In genomic region chr9:124357591-124358361, GRCh38 we compare ENCODE assay signal across 9 cellular contexts. TPM values are rescaled to one million over a fixed set of nuclear protein-coding genes. Genes with fewer than 3 reads are reported as not detected.
DNase-seq lines count a peak whose midpoint lies in the region; ATAC-seq and TF ChIP-seq lines count a peak whose summit lies in the region.
"Had no signal": no experiment of that assay in that cellular context is flagged by ENCODE, and none has a peak within 500 bp of the region (broad histone marks: within the 10 kb centered on the region; RNA-seq: fewer than 3 reads in every experiment).

No MANE protein-coding gene starts in this region.

- intact Hi-C loops in left ventricle myocardium superior (cut with micrococcal nuclease) = no loop called here
- intact Hi-C loops in stomach (cut with DNase I; ENCODE audit: low total_unique reads) = no loop called here

- CTCF ChIA-PET in RWPE1 (lab: Yijun Ruan, JAX) = interaction anchor here (0.5 kb wide), 1 partner anchor 241 kb away, joined by 3 read pairs; no protein-coding TSS in a partner anchor

- H3K27ac ChIP-seq in right atrium auricular region (no peak overlapping the region), RWPE1 (peak overlapping the region; percentile 22), stomach (no peak overlapping the region)

- H3K36me3 ChIP-seq in right atrium auricular region = peaks cover 18% of the 10 kb centered on the region
- H3K36me3 ChIP-seq in stomach = peaks cover 27 to 56% (median 46%) of the 10 kb centered on the region in 4 donors

- H3K4me3 ChIP-seq in right atrium auricular region = no peak overlapping the region
- no peak overlapping the region for H3K4me3 ChIP-seq in fibroblast of mammary gland (ENCODE audit: control insufficient read depth, low read depth, low read length)
- H3K4me3 ChIP-seq in stomach = no peak overlapping the region

- TF ChIP-seq CTCF in right atrium auricular region (IDR thresholded peaks at IDR 0.05) (no peak), RWPE1 (conservative IDR thresholded peaks at IDR 0.05; ENCODE audit: low read depth) (no peak), fibroblast of mammary gland (conservative IDR thresholded peaks at IDR 0.05; ENCODE audit: control insufficient read depth, insufficient read depth, low read depth, low read length) (no peak), stomach (IDR thresholded peaks at IDR 0.05) (no peak)

- POLR2A ChIA-PET in RWPE1 (lab: Yijun Ruan, JAX; ENCODE audit: low non-redundant PET) = no interaction called here

- H3K4me1 ChIP-seq in right atrium auricular region = peaks cover 0 to 19% of the 10 kb centered on the region in 2 donors
- peaks cover 0 to 31% (median 10%) of the 10 kb centered on the region in 4 donors for H3K4me1 ChIP-seq in stomach

- ATAC-seq in left ventricle myocardium superior (peak; percentile 22), HG02610 (IDR thresholded peaks at IDR 0.05; ENCODE audit: unreplicated experiment) (no peak), GM21825 (IDR thresholded peaks at IDR 0.05; ENCODE audit: unreplicated experiment) (no peak)

- 75 to 86% (median 82%) methylated on average over 14 of the region's 14 CpGs for WGBS in stomach, 5 donors

- DNase-seq in left ventricle myocardium superior (no peak), right atrium auricular region (ENCODE audit: low spot score) (no peak), RWPE1 (ENCODE audit: low spot score) (no peak), fibroblast of mammary gland (ENCODE audit: low read depth) (peak; percentile 30), stomach (peak; percentile 8), GM19240 (ENCODE audit: insufficient read length, low spot score) (no peak)
- DNase-seq: DMS153 had no signal

- no peaks in the 10 kb centered on the region for H3K27me3 ChIP-seq in right atrium auricular region
- H3K27me3 ChIP-seq in stomach = no peaks in the 10 kb centered on the region

- no peaks in the 10 kb centered on the region for H3K9me3 ChIP-seq in right atrium auricular region
- H3K9me3 ChIP-seq in stomach = no peaks in the 10 kb centered on the region

- no peak for TF ChIP-seq POLR2A in stomach (IDR thresholded peaks at IDR 0.05)

- TF ChIP-seq EP300 in stomach (IDR thresholded peaks at IDR 0.05) = no peak

RNA-seq across cellular contexts. Expression of gene PSMB7, which starts 57.5 kb away (rescaled TPM):
- total RNA-seq in left ventricle myocardium superior = 173 TPM
- 100 to 1,000 TPM; 178 to 207 TPM for total RNA-seq in right atrium auricular region
- 100 to 1,000 TPM in 1 of 5 donors, 10 to 100 TPM in 3, 1 to 10 TPM in 1; 4.9 to 155 (median 81.2) TPM for total RNA-seq in stomach
- polyA plus RNA-seq in stomach = 100 to 1,000 TPM; 179 to 213 (median 184) TPM

Comparison
In these comparisons a context has a peak if more than half of its experiments do, and no peak if none do; other contexts are left out.
1. DNase-seq: peak in fibroblast of mammary gland (single experiment) and stomach (single experiment); none in left ventricle myocardium superior (single experiment), right atrium auricular region (single experiment), RWPE1 (single experiment) and GM19240 (single experiment).